2 cellular contexts compared by ENCODE assay signal in the genomic region with DNA sequence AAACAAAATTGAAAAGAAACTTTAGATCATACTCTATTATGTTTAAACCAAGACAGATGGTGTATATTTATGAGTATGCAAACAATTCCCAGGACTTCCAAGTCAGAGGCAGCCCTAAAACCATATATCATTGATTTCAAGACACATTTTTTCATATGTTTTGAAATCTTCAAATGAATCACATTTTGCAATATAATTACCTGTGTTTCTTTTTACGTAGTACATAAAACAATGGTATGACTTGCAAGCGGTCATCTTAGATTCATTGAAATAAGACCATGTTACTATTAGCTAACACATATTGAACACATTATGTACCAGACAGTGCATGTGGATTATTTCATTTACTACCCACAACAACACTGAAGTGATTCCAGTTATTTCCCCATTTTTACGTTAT.
TF ChIP-seq lines count a peak whose summit lies in the region.

No MANE protein-coding gene starts in this region.

TF ChIP-seq in liver, 16 proteins besides CTCF, POLR2A, EP300 and RAD21:
- TF ChIP-seq JUND (IDR thresholded peaks at IDR 0.05) (no peak), YY1 (IDR thresholded peaks at IDR 0.05) (no peak), HNF4A (conservative IDR thresholded peaks at IDR 0.05) (no peak), FOXA2 (IDR thresholded peaks at IDR 0.05) (no peak), RXRA (IDR thresholded peaks at IDR 0.05) (no peak), EGR1 (IDR thresholded peaks at IDR 0.05; ENCODE audit: low read depth in 2 of 2) (no peak), FOXA1 (IDR thresholded peaks at IDR 0.05) (no peak), NR2F2 (IDR thresholded peaks at IDR 0.05) (no peak), GABPA (IDR thresholded peaks at IDR 0.05 in 1 of 2, conservative IDR thresholded peaks at IDR 0.05 in 1 of 2) (no peak), TAF1 (conservative IDR thresholded peaks at IDR 0.05) (no peak), SP1 (IDR thresholded peaks at IDR 0.05) (no peak)
- TF ChIP-seq, protein P1, sequence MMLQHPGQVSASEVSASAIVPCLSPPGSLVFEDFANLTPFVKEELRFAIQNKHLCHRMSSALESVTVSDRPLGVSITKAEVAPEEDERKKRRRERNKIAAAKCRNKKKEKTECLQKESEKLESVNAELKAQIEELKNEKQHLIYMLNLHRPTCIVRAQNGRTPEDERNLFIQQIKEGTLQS (IDR thresholded peaks at IDR 0.05), result no peak
- TF ChIP-seq, protein P2, sequence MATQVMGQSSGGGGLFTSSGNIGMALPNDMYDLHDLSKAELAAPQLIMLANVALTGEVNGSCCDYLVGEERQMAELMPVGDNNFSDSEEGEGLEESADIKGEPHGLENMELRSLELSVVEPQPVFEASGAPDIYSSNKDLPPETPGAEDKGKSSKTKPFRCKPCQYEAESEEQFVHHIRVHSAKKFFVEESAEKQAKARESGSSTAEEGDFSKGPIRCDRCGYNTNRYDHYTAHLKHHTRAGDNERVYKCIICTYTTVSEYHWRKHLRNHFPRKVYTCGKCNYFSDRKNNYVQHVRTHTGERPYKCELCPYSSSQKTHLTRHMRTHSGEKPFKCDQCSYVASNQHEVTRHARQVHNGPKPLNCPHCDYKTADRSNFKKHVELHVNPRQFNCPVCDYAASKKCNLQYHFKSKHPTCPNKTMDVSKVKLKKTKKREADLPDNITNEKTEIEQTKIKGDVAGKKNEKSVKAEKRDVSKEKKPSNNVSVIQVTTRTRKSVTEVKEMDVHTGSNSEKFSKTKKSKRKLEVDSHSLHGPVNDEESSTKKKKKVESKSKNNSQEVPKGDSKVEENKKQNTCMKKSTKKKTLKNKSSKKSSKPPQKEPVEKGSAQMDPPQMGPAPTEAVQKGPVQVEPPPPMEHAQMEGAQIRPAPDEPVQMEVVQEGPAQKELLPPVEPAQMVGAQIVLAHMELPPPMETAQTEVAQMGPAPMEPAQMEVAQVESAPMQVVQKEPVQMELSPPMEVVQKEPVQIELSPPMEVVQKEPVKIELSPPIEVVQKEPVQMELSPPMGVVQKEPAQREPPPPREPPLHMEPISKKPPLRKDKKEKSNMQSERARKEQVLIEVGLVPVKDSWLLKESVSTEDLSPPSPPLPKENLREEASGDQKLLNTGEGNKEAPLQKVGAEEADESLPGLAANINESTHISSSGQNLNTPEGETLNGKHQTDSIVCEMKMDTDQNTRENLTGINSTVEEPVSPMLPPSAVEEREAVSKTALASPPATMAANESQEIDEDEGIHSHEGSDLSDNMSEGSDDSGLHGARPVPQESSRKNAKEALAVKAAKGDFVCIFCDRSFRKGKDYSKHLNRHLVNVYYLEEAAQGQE (IDR thresholded peaks at IDR 0.05), result no peak
- TF ChIP-seq, protein P3, sequence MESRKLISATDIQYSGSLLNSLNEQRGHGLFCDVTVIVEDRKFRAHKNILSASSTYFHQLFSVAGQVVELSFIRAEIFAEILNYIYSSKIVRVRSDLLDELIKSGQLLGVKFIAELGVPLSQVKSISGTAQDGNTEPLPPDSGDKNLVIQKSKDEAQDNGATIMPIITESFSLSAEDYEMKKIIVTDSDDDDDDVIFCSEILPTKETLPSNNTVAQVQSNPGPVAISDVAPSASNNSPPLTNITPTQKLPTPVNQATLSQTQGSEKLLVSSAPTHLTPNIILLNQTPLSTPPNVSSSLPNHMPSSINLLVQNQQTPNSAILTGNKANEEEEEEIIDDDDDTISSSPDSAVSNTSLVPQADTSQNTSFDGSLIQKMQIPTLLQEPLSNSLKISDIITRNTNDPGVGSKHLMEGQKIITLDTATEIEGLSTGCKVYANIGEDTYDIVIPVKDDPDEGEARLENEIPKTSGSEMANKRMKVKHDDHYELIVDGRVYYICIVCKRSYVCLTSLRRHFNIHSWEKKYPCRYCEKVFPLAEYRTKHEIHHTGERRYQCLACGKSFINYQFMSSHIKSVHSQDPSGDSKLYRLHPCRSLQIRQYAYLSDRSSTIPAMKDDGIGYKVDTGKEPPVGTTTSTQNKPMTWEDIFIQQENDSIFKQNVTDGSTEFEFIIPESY (IDR thresholded peaks at IDR 0.05), result no peak

TF ChIP-seq in HepG2, 621 proteins besides CTCF, POLR2A, EP300 and RAD21:
- TF ChIP-seq, protein P4, sequence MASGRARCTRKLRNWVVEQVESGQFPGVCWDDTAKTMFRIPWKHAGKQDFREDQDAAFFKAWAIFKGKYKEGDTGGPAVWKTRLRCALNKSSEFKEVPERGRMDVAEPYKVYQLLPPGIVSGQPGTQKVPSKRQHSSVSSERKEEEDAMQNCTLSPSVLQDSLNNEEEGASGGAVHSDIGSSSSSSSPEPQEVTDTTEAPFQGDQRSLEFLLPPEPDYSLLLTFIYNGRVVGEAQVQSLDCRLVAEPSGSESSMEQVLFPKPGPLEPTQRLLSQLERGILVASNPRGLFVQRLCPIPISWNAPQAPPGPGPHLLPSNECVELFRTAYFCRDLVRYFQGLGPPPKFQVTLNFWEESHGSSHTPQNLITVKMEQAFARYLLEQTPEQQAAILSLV (CRISPR knock-in tag; IDR thresholded peaks at IDR 0.05; ENCODE audit: borderline replicate concordance), result no peak
- TF ChIP-seq, protein P5, sequence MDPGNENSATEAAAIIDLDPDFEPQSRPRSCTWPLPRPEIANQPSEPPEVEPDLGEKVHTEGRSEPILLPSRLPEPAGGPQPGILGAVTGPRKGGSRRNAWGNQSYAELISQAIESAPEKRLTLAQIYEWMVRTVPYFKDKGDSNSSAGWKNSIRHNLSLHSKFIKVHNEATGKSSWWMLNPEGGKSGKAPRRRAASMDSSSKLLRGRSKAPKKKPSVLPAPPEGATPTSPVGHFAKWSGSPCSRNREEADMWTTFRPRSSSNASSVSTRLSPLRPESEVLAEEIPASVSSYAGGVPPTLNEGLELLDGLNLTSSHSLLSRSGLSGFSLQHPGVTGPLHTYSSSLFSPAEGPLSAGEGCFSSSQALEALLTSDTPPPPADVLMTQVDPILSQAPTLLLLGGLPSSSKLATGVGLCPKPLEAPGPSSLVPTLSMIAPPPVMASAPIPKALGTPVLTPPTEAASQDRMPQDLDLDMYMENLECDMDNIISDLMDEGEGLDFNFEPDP (CRISPR knock-in tag; conservative IDR thresholded peaks at IDR 0.05), result no peak
- TF ChIP-seq PTBP1 (IDR thresholded peaks at IDR 0.05; ENCODE audit: low read depth, low read length, poor library complexity, severe bottlenecking) (no peak), NFYB (CRISPR knock-in tag; IDR thresholded peaks at IDR 0.05) (no peak), ZNF263 (CRISPR knock-in tag; IDR thresholded peaks at IDR 0.05) (no peak), SP5 (CRISPR knock-in tag; IDR thresholded peaks at IDR 0.05; ENCODE audit: borderline replicate concordance, low read depth) (no peak), TBP (CRISPR knock-in tag; IDR thresholded peaks at IDR 0.05) (no peak), ZNF773 (CRISPR knock-in tag; IDR thresholded peaks at IDR 0.05; ENCODE audit: borderline replicate concordance) (no peak), EED (CRISPR knock-in tag; IDR thresholded peaks at IDR 0.05) (no peak), TP53 (CRISPR knock-in tag; conservative IDR thresholded peaks at IDR 0.05) (no peak), ZNF839 (CRISPR knock-in tag; IDR thresholded peaks at IDR 0.05; ENCODE audit: borderline replicate concordance) (no peak), RFX3 (CRISPR knock-in tag; IDR thresholded peaks at IDR 0.05) (no peak)
- TF ChIP-seq, protein P6, sequence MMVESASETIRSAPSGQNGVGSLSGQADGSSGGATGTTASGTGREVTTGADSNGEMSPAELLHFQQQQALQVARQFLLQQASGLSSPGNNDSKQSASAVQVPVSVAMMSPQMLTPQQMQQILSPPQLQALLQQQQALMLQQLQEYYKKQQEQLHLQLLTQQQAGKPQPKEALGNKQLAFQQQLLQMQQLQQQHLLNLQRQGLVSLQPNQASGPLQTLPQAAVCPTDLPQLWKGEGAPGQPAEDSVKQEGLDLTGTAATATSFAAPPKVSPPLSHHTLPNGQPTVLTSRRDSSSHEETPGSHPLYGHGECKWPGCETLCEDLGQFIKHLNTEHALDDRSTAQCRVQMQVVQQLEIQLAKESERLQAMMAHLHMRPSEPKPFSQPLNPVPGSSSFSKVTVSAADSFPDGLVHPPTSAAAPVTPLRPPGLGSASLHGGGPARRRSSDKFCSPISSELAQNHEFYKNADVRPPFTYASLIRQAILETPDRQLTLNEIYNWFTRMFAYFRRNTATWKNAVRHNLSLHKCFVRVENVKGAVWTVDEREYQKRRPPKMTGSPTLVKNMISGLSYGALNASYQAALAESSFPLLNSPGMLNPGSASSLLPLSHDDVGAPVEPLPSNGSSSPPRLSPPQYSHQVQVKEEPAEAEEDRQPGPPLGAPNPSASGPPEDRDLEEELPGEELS (CRISPR knock-in tag; IDR thresholded peaks at IDR 0.05), result no peak
